In genomic region chr13:75685239-75685697, GRCh38 we compare ENCODE assay signal across 7 cellular contexts. TPM values are rescaled to one million over a fixed set of nuclear protein-coding genes. Genes with fewer than 3 reads are reported as not detected.
A peak's percentile ranks its signal among the peaks of the same experiment; 100 is the strongest.
DNase-seq lines count a peak whose midpoint lies in the region; ATAC-seq and TF ChIP-seq lines count a peak whose summit lies in the region.

No MANE protein-coding gene starts in this region.

- in situ Hi-C loops in IMR-90 (cut with MboI; ENCODE audit: low sequenced_read_pairs), result loop anchor here (25.0 kb wide), 4 partner anchors 327 to 1302 kb away; partner anchors contain the start of gene CLN5

- dilution Hi-C loops in IMR-90 (cut with HindIII; ENCODE audit: low sequenced_read_pairs, unreplicated experiment), result no loop called here

- peak overlapping the region; percentile 37; the same call in 1 of the 2 replicates for H4K5ac ChIP-seq in IMR-90 (ENCODE audit: low read depth, low read length)

- 0 out of 2 replicates have a peak overlapping the region, but pooled peaks have one; percentile 23 for H3K14ac ChIP-seq in IMR-90 (replicated peaks; ENCODE audit: low read depth, low read length)

- no peak for TF ChIP-seq POLR2A in IMR-90 (IDR thresholded peaks at IDR 0.05; ENCODE audit: low read depth, low read length)

- H2BK20ac ChIP-seq in IMR-90 (ENCODE audit: low read depth, low read length), result peak overlapping the region; percentile 57; the same call in 1 of the 2 replicates

- DNase-seq in EH (ENCODE audit: low read depth) (peak; percentile 97), IMR-90 (peak; percentile 91), MCF 10A (ENCODE audit: unreplicated experiment) (peak; percentile 81), myocyte (ENCODE audit: low read depth) (peak; percentile 86), right atrium auricular region (ENCODE audit: low spot score) (no peak), NCI-H1436 treated with DMSO at 0.1 percent for 48 hours (lab: John Stamatoyannopoulos, UW) (no peak)
- no peak for DNase-seq in naive thymus-derived CD8-positive, alpha-beta T cell

- peak overlapping the region; percentile 5 for H3K4me3 Mint-ChIP-seq in MCF 10A (ENCODE audit: unreplicated experiment)
- no peak overlapping the region for H3K4me3 Mint-ChIP-seq in naive thymus-derived CD8-positive, alpha-beta T cell

- H2AK9ac ChIP-seq in IMR-90 (replicated peaks; ENCODE audit: low read depth, low read length, poor library complexity), result no peak overlapping the region

- peaks cover 2% of the 10 kb centered on the region for H3K36me3 Mint-ChIP-seq in MCF 10A (ENCODE audit: insufficient read depth, unreplicated experiment)
- peaks cover 0 to 5% (median 5%) of the 10 kb centered on the region in 3 donors for H3K36me3 Mint-ChIP-seq in naive thymus-derived CD8-positive, alpha-beta T cell

- no peak overlapping the region for H2BK15ac ChIP-seq in IMR-90 (ENCODE audit: low read depth, low read length)

- H3K36me3 ChIP-seq in IMR-90 (ENCODE audit: control insufficient read depth, insufficient read depth, low read length), result no peaks in the 10 kb centered on the region
- no peaks in the 10 kb centered on the region for H3K36me3 ChIP-seq in right atrium auricular region

- no CpG with 5 or more reads among the region's 2 CpGs for WGBS in IMR-90 (ENCODE audit: extremely low coverage in 2 of 2, insufficient read length in 1 of 2), 2 experiments

- no peak overlapping the region for H2AFZ ChIP-seq in IMR-90 (replicated peaks; ENCODE audit: low read length, poor library complexity)

- H3K56ac ChIP-seq in IMR-90 (ENCODE audit: extremely low read depth, insufficient read depth, low read length), result peak overlapping the region; percentile 45

- H3K18ac ChIP-seq in IMR-90 (ENCODE audit: low read depth, low read length), result peak overlapping the region; percentile 74

- H3K4ac ChIP-seq in IMR-90 (ENCODE audit: low read depth, low read length), result peak overlapping the region; percentile 0; the same call in 1 of the 2 replicates

- H3K4me2 ChIP-seq in IMR-90 (ENCODE audit: low read depth, low read length), result peak overlapping the region; percentile 35

- BruUV-seq in IMR-90 (replicated peaks; lab: Mats Ljungman, UMichigan) (no TSS peak), MCF 10A (replicated peaks; lab: Mats Ljungman, UMichigan) (no TSS peak)

- H3K4me1 ChIP-seq in IMR-90 (ENCODE audit: control insufficient read depth, insufficient read depth, low read length) (peaks cover 13% of the 10 kb centered on the region), right atrium auricular region (no peaks in the 10 kb centered on the region)

- no peak overlapping the region; the same call in 1 of the 2 replicates for H3K4me3 ChIP-seq in IMR-90 (ENCODE audit: insufficient read depth, low read depth, low read length)
- no peak overlapping the region for H3K4me3 ChIP-seq in right atrium auricular region

- peak overlapping the region; percentile 54 for H2BK5ac ChIP-seq in IMR-90 (ENCODE audit: low read depth, low read length, poor library complexity, severe bottlenecking)

- H3K27me3 Mint-ChIP-seq in MCF 10A (ENCODE audit: insufficient read depth, unreplicated experiment), result no peaks in the 10 kb centered on the region
- no peaks in the 10 kb centered on the region for H3K27me3 Mint-ChIP-seq in naive thymus-derived CD8-positive, alpha-beta T cell

- TF ChIP-seq CTCF in IMR-90 (conservative IDR thresholded peaks at IDR 0.05; ENCODE audit: low read depth, low read length) (peak; percentile 62), MCF 10A (IDR thresholded peaks at IDR 0.05; ENCODE audit: unreplicated experiment) (no peak), right atrium auricular region (IDR thresholded peaks at IDR 0.05) (no peak)

- peak overlapping the region; percentile 86 for H3K27ac Mint-ChIP-seq in MCF 10A (ENCODE audit: low read depth, unreplicated experiment)
- no peak overlapping the region for H3K27ac Mint-ChIP-seq in naive thymus-derived CD8-positive, alpha-beta T cell

- H4K91ac ChIP-seq in IMR-90 (ENCODE audit: insufficient read depth, low read depth, low read length), result peak overlapping the region; percentile 5; the same call in 1 of the 2 replicates

- H2AK5ac ChIP-seq in IMR-90 (ENCODE audit: low read depth, low read length), result no peak overlapping the region

- H3K23ac ChIP-seq in IMR-90 (ENCODE audit: low read depth, low read length), result peak overlapping the region; percentile 25; the same call in 1 of the 2 replicates

- peaks cover 25% of the 10 kb centered on the region for H3K9me1 ChIP-seq in IMR-90 (ENCODE audit: insufficient read depth, low read length)

- H3K27ac ChIP-seq in IMR-90 (ENCODE audit: insufficient read depth, low read length) (peak overlapping the region; percentile 89; the same call in 1 of the 2 replicates), right atrium auricular region (no peak overlapping the region)

- peak; percentile 83 for ATAC-seq in IMR-90 (ENCODE audit: low read depth)
- no peak for ATAC-seq in naive thymus-derived CD8-positive, alpha-beta T cell

- intact Hi-C loops in IMR-90 (cut with micrococcal nuclease), result loop anchor here (5.0 kb wide), 3 partner anchors 787 to 1217 kb away; partner anchors contain the start of gene KCTD12
- intact Hi-C loops in MCF 10A (cut with micrococcal nuclease), result no loop called here

- peak; percentile 27; the same call in 1 of the 2 replicates for TF ChIP-seq RAD21 in IMR-90 (IDR thresholded peaks at IDR 0.05; ENCODE audit: low read length)

- CTCF ChIA-PET in IMR-90 (lab: Yijun Ruan, JAX) (interaction anchor here (0.6 to 1.2 kb wide), 3 partner anchors 10 to 1206 kb away, joined by 3 to 9 read pairs (median 3); no protein-coding TSS in a partner anchor), MCF 10A (lab: Yijun Ruan, JAX) (interaction anchor here (0.6 to 7.9 kb wide), 10 partner anchors 10 to 836 kb away, joined by 3 to 79 read pairs (median 6); no protein-coding TSS in a partner anchor)

- peak overlapping the region; percentile 5 to 64; a peak in 2 of 4 replicates for H4K8ac ChIP-seq in IMR-90 (ENCODE audit: low read depth in 2 of 2, low read length in 2 of 2)

- peaks cover 12% of the 10 kb centered on the region for H3K4me1 Mint-ChIP-seq in MCF 10A (ENCODE audit: insufficient read depth, unreplicated experiment)
- H3K4me1 Mint-ChIP-seq in naive thymus-derived CD8-positive, alpha-beta T cell, result peaks cover 0 to 2% (median 0%) of the 10 kb centered on the region in 4 donors

- POLR2A ChIA-PET in IMR-90 (lab: Charles Lee; ENCODE audit: unreplicated experiment), result no interaction called here
- POLR2A ChIA-PET in MCF 10A (lab: Yijun Ruan, JAX), result interaction anchor here (0.7 to 2.5 kb wide), 6 partner anchors 9 to 185 kb away, joined by 3 to 9 read pairs (median 4); no protein-coding TSS in a partner anchor
- POLR2A ChIA-PET in naive thymus-derived CD8-positive, alpha-beta T cell (lab: Charles Lee), result no interaction called here

- H3K9me3 Mint-ChIP-seq in MCF 10A (ENCODE audit: unreplicated experiment), result no peaks in the 10 kb centered on the region
- H3K9me3 Mint-ChIP-seq in naive thymus-derived CD8-positive, alpha-beta T cell, result peaks cover 0 to 2% (median 0%) of the 10 kb centered on the region in 9 donors

- H3K79me1 ChIP-seq in IMR-90 (ENCODE audit: low read depth in 1 of 2, low read length in 2 of 2), result peaks cover 11 to 55% of the 10 kb centered on the region in 2 experiments

- peaks cover 93% of the 10 kb centered on the region; the same call in 1 of the 2 replicates for H4K20me1 ChIP-seq in IMR-90 (ENCODE audit: insufficient read depth, low read length)

- H3K27me3 ChIP-seq in IMR-90 (ENCODE audit: control insufficient read depth, insufficient read depth, low read length) (no peaks in the 10 kb centered on the region), right atrium auricular region (no peaks in the 10 kb centered on the region)

- H3K9ac ChIP-seq in IMR-90 (ENCODE audit: low read depth, low read length), result peak overlapping the region; percentile 32; the same call in 1 of the 2 replicates

- H2BK120ac ChIP-seq in IMR-90 (ENCODE audit: low read depth, low read length), result peak overlapping the region; percentile 34

- H3K9me3 ChIP-seq in IMR-90 (ENCODE audit: control insufficient read depth, insufficient read depth, low read length) (no peaks in the 10 kb centered on the region), right atrium auricular region (no peaks in the 10 kb centered on the region)

TF ChIP-seq in IMR-90, 13 proteins besides CTCF, POLR2A, EP300 and RAD21 (continues in another document):
- TF ChIP-seq NFE2L2 (IDR thresholded peaks at IDR 0.05; ENCODE audit: low read depth, low read length), result no peak
- TF ChIP-seq CEBPB (IDR thresholded peaks at IDR 0.05; ENCODE audit: low read depth, low read length), result no peak
- no peak for TF ChIP-seq RCOR1 (IDR thresholded peaks at IDR 0.05; ENCODE audit: insufficient replicate concordance, low read length)
- no peak for TF ChIP-seq FOS (IDR thresholded peaks at IDR 0.05; ENCODE audit: low read depth, low read length)
- TF ChIP-seq RFX5 (IDR thresholded peaks at IDR 0.05; ENCODE audit: low read depth, low read length), result no peak
- TF ChIP-seq USF2 (IDR thresholded peaks at IDR 0.05; ENCODE audit: low read depth, low read length), result no peak
- peak; percentile 29; the same call in 1 of the 2 replicates for TF ChIP-seq MAFK (IDR thresholded peaks at IDR 0.05; ENCODE audit: low read depth, low read length)
- TF ChIP-seq MXI1 (IDR thresholded peaks at IDR 0.05; ENCODE audit: borderline replicate concordance, low read depth, low read length), result 0 out of 2 replicates have a peak, but pooled peaks have one; percentile 20
- TF ChIP-seq SMC3 (IDR thresholded peaks at IDR 0.05; ENCODE audit: low read depth, low read length), result no peak
- TF ChIP-seq CHD1 (IDR thresholded peaks at IDR 0.05; ENCODE audit: low read depth, low read length), result no peak
- TF ChIP-seq MAZ (IDR thresholded peaks at IDR 0.05; ENCODE audit: borderline replicate concordance, low read depth, low read length), result no peak
- TF ChIP-seq BHLHE40 (IDR thresholded peaks at IDR 0.05; ENCODE audit: low read depth, low read length), result 0 out of 2 replicates have a peak, but pooled peaks have one; percentile 15

RNA-seq across cellular contexts. Expression of gene LMO7, which starts 49.1 kb away (rescaled TPM):
- total RNA-seq in IMR-90 (2012; rRNA removed), result 367 and 485 TPM in 2 replicates
- polyA plus RNA-seq in IMR-90 (2012; rRNA removed), result 222 and 266 TPM in 2 replicates
- polyA plus RNA-seq in IMR-90 (2012; cell fraction: cytosol; rRNA removed), result 78.3 and 114 TPM in 2 replicates
- 533 and 693 TPM in 2 replicates for polyA plus RNA-seq in IMR-90 (2012; cell fraction: nucleus; rRNA removed; ENCODE audit: low replicate concordance)
- 30.8 and 47.1 TPM in 2 replicates for total RNA-seq in MCF 10A (2022)
- 1,016 and 1,227 TPM in 2 replicates for total RNA-seq in myocyte
- polyA plus RNA-seq in myocyte (2012), result 380 TPM
- 10 to 100 TPM; 65.3 to 66.1 TPM for total RNA-seq in naive thymus-derived CD8-positive, alpha-beta T cell
- 10 to 100 TPM; 23.0 to 35.8 (median 33.1) TPM for polyA plus RNA-seq in naive thymus-derived CD8-positive, alpha-beta T cell
- 100 to 1,000 TPM; 319 to 484 TPM for total RNA-seq in right atrium auricular region

Comparison
In these comparisons a context has a peak if more than half of its experiments do, and no peak if none do; other contexts are left out.
1. DNase-seq: peak in EH (single experiment), IMR-90 (single experiment), MCF 10A (single experiment) and myocyte (single experiment); none in naive thymus-derived CD8-positive, alpha-beta T cell (0 of 10), right atrium auricular region (single experiment) and NCI-H1436 treated with DMSO at 0.1 percent for 48 hours (single experiment).